26 cellular contexts compared by ENCODE assay signal in genomic region chr14:33715223-33715528, GRCh38.
"Had no signal": no experiment of that assay in that cellular context is flagged by ENCODE, and none has a peak within 500 bp of the region (broad histone marks: within the 10 kb centered on the region; RNA-seq: fewer than 3 reads in every experiment).

No MANE protein-coding gene starts in this region.

- H3K9me3 Mint-ChIP-seq: stimulated activated naive CD8-positive, alpha-beta T cell treated with anti-CD3 and anti-CD28 coated beads, Interleukin-15, amount 100 ng/mL, for 72 hours had no signal

- H3K4me1 ChIP-seq: left ventricle myocardium inferior, right atrium auricular region, right lobe of liver, spleen, tibial nerve, uterus had no signal

- H2AFZ ChIP-seq: neural progenitor cell had no signal

- H3K4me1 Mint-ChIP-seq: naive B cell; natural killer cell; stimulated activated memory B cell treated with anti-CD40 and anti-IgM and Interleukin-4, amounts not matched to agents 10 μg/mL and 1 μg/mL and 100 μg/mL, for 72 hours; stimulated activated naive CD8-positive, alpha-beta T cell treated with anti-CD3 and anti-CD28 coated beads, Interleukin-15, amount 100 ng/mL, for 72 hours had no signal

- H3K4me2 ChIP-seq: neural progenitor cell had no signal

- H3K4me3 ChIP-seq: left ventricle myocardium inferior, lung, neural progenitor cell, ovary, right atrium auricular region, right lobe of liver, skin epidermis, spleen, tibial nerve, uterus had no signal

- H3K27me3 Mint-ChIP-seq: stimulated activated memory B cell treated with anti-CD40 and anti-IgM and Interleukin-4, amounts not matched to agents 10 μg/mL and 1 μg/mL and 100 μg/mL, for 72 hours; stimulated activated naive CD8-positive, alpha-beta T cell treated with anti-CD3 and anti-CD28 coated beads, Interleukin-15, amount 100 ng/mL, for 72 hours had no signal

- H3K9ac ChIP-seq: neural progenitor cell had no signal

- H3K36me3 ChIP-seq: left ventricle myocardium inferior, neural progenitor cell, neutrophil, ovary, right atrium auricular region, right lobe of liver, spleen, tibial nerve, uterus had no signal

- H3K27ac ChIP-seq: left ventricle myocardium inferior, neural progenitor cell, neutrophil, ovary, right atrium auricular region, right lobe of liver, skin epidermis, spleen, tibial nerve, uterus had no signal

- ATAC-seq: natural killer cell; right lobe of liver; stimulated activated memory B cell treated with anti-CD40 and anti-IgM and Interleukin-4, amounts not matched to agents 10 μg/mL and 1 μg/mL and 100 μg/mL, for 72 hours; stimulated activated naive CD8-positive, alpha-beta T cell treated with anti-CD3 and anti-CD28 coated beads, Interleukin-15, amount 100 ng/mL, for 72 hours had no signal

- DNase-seq: islet precursor cell; left ventricle myocardium inferior; mesendoderm; naive B cell; natural killer cell; nephron progenitor cell; occipital lobe; ovary; right lobe of liver; spleen; stimulated activated CD4-positive, alpha-beta T cell treated with anti-CD3 and anti-CD28 coated beads, Interleukin-4, amount 100 ng/mL, for 24 hours; stimulated activated CD8-positive, alpha-beta memory T cell treated with anti-CD3 and anti-CD28 coated beads, Interleukin-4, amount 100 ng/mL, for 48 hours; stimulated activated naive CD4-positive, alpha-beta T cell treated with Interleukin-2 at 50 U/mL for 16 hours; stimulated activated naive CD8-positive, alpha-beta T cell treated with anti-CD3 and anti-CD28 coated beads, Interleukin-15, amount 100 ng/mL, for 72 hours; substantia nigra; uterus had no signal

- H3K27ac Mint-ChIP-seq: mesothelial cell of epicardium; naive B cell; natural killer cell; nephron progenitor cell; neural progenitor cell; progenitor cell of endocrine pancreas; stimulated activated memory B cell treated with anti-CD40 and anti-IgM and Interleukin-4, amounts not matched to agents 10 μg/mL and 1 μg/mL and 100 μg/mL, for 72 hours; stimulated activated naive CD8-positive, alpha-beta T cell treated with anti-CD3 and anti-CD28 coated beads, Interleukin-15, amount 100 ng/mL, for 72 hours; type B pancreatic cell had no signal

- H3K36me3 Mint-ChIP-seq: mesothelial cell of epicardium; naive B cell; natural killer cell; stimulated activated memory B cell treated with anti-CD40 and anti-IgM and Interleukin-4, amounts not matched to agents 10 μg/mL and 1 μg/mL and 100 μg/mL, for 72 hours; type B pancreatic cell had no signal

- H3K9me3 ChIP-seq: neutrophil, ovary, right atrium auricular region, right lobe of liver, spleen, tibial nerve, uterus had no signal

- H3K4me3 Mint-ChIP-seq: mesothelial cell of epicardium; naive B cell; natural killer cell; nephron progenitor cell; neural progenitor cell; stimulated activated memory B cell treated with anti-CD40 and anti-IgM and Interleukin-4, amounts not matched to agents 10 μg/mL and 1 μg/mL and 100 μg/mL, for 72 hours; stimulated activated naive CD8-positive, alpha-beta T cell treated with anti-CD3 and anti-CD28 coated beads, Interleukin-15, amount 100 ng/mL, for 72 hours; type B pancreatic cell had no signal

- H3K27me3 ChIP-seq: neural progenitor cell, neutrophil, ovary, right atrium auricular region, right lobe of liver, spleen, tibial nerve, uterus had no signal
